10 cellular contexts compared by ENCODE assay signal in the genomic region with DNA sequence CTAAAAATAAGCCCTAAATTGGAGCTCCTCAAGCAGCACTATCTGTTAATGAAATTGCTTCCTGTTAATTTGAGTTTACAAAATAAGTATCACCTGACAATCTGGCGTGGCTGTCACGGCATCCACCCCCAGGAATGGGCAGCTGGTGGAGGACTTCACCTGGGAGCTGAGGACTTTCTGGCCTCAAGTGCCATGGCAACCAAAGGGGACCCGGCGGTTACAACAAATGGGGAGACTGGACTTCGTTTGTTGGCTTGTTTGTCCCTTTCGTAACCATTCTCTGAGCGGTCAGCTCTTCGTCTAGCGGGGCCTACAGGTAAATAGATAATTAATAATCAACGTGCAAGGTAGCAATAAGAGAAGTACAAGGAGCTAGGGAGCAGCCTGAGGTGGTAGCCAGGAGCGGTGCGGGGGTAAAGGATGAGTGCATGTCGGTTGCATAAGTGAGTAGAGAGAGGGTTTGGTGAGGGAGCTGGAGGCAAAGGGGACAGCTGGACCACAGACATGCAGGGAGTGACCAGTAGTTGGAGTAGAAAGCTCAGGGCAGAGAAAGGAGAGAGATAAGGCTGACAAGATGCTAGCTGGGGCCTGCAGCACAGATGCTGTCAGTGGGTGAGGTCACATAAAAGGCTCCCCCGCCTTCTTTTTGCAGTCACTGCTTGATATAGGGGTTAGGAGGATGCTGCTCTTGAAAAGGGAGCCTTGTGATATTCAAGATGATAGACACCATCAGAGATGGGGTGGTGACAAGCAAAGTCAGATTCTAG.
"Had no signal": no experiment of that assay in that cellular context is flagged by ENCODE, and none has a peak within 500 bp of the region (broad histone marks: within the 10 kb centered on the region; RNA-seq: fewer than 3 reads in every experiment).

No MANE protein-coding gene starts in this region.

- FAIRE-seq: pancreas, small intestine had no signal

- H2AFZ ChIP-seq: hepatocyte had no signal

- H3K9me3 ChIP-seq: gastroesophageal sphincter, pancreas, tibial nerve had no signal

- H3K27ac ChIP-seq: epithelial cell of prostate, gastroesophageal sphincter, hepatocyte, pancreas, tibial nerve had no signal

- H3K4me3 ChIP-seq: gastroesophageal sphincter, hepatocyte, pancreas, tibial nerve had no signal

- H3K4me1 ChIP-seq: pancreas had no signal

- H3K36me3 ChIP-seq: gastroesophageal sphincter, pancreas, tibial nerve had no signal

- H3K79me2 ChIP-seq: hepatocyte had no signal

- DNase-seq: activated CD4-positive, alpha-beta T cell treated with anti-CD3 and anti-CD28 coated beads for 48 hours; activated T-cell treated with anti-CD3 and anti-CD28 coated beads, Interleukin-2, amount 50 U/mL, for 1 hour; effector memory CD8-positive, alpha-beta T cell; pancreas; small intestine; T-cell had no signal

- H3K27me3 ChIP-seq: hepatocyte, pancreas, tibial nerve had no signal

- ATAC-seq: effector memory CD8-positive, alpha-beta T cell; gastroesophageal sphincter; pancreas; T-cell had no signal

- H3K4me2 ChIP-seq: hepatocyte had no signal
